8 cellular contexts compared by ENCODE assay signal in the genomic region with DNA sequence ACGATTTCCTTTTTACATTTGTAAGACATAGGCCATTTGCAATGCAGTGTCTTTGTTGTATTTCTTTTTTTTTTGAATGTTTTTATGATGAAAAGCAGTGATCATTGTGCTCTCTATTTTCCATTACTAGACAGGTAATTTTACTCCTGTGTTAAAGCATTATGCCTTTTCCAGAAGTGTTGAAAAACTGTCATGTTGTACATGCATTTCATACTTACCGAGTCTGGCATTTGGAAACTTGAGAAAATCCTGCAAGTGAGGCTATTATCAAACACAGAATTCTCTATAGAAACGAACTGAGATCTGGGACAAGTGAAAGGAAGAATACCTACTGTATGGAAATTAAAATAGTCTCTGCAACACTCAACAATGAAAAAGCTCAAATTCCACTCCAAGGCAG.
"Had no signal": no experiment of that assay in that cellular context is flagged by ENCODE, and none has a peak within 500 bp of the region (broad histone marks: within the 10 kb centered on the region; RNA-seq: fewer than 3 reads in every experiment).

No MANE protein-coding gene starts in this region.

- DNase-seq: GDM1, GF-D8 had no signal

- H3K4me3 ChIP-seq: GM12878 had no signal

- FAIRE-seq: G401.6, GM12878, GM12891, GM12892, GM18507, GM19239 had no signal
